ENCODE assay signal across 1 cellular context in the genomic region with DNA sequence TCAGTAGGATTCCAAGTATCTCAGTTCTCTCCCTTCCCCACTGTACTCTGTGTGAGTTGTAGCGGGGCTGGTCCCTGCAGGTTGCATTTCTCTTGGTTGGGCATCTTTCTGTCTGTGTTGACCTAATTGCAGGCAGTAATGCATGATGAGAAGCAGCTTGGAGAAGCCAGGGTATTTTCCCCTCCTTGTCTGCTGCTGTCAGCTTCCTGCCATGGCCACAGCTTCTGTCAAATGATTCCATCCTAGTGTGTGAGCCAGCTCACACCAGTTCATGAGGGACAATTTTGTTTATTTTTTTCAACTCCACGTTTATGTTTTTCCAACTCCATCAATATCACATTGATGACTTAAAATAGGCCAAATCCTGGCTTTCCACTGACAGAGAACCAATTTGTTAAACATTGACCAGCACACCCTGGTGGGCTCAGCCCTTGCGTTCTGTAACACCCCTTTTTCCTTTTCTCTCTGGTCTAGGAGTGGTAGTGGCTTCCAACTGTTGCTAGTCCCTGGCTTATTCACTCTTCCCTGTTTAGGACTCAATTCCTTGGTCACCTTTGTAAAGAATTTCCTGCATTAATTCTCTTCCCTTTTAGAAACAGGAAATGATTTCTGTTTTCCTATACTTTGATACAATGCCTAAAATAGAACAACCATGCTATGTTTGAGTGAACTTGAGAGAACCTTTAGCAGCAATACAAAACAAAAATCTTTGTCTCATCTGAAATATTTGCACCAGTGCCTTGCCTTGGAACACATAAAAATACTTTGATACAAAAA.
TF ChIP-seq lines count a peak whose summit lies in the region.

No MANE protein-coding gene starts in this region.

TF ChIP-seq in H1, 55 proteins besides CTCF, POLR2A, EP300 and RAD21:
- no peak for TF ChIP-seq EGR1 (IDR thresholded peaks at IDR 0.05; ENCODE audit: borderline replicate concordance, low read depth, low read length)
- TF ChIP-seq SRF (IDR thresholded peaks at IDR 0.05; ENCODE audit: low read depth, low read length): no peak
